Comparison of ENCODE assay signal across 8 cellular contexts in the genomic region with DNA sequence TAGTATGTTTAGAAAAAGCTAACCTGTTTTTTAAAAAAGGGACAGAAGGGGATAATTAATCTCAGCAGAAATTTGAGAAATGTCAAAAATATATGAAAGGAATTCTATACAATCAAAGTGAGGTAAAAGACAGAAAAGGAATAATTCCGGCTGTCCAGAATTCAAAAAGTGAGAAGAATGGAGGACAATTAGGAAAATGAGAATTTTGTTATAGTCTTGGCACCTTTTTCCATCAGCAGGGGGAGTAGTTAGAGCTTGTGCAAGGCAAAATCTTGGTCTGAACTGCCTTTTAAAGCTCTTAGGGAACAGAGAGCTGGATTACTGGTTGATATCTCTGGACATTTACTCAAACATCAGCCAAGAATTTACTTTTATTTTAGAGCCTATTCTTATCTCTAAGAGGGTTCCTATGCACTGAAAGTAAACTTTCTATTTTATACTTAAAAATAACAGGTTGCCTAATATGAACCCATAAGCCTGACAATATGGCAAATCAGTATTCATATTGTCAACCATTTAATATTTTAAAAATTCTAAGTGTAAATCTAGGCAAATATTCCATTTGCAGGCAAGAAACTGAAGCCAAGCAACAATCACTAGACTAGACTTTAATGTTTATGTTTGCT.
DNase-seq lines count a peak whose midpoint lies in the region; ATAC-seq, FAIRE-seq and TF ChIP-seq lines count a peak whose summit lies in the region.

No MANE protein-coding gene starts in this region.

- no peaks in the 10 kb centered on the region for H3K9me3 ChIP-seq in AG04450 (ENCODE audit: control insufficient read depth, insufficient read depth, low read length)
- no peaks in the 10 kb centered on the region for H3K9me3 ChIP-seq in thyroid gland

- H3K4me3 Mint-ChIP-seq in activated T-helper 17 cell treated with anti-CD3 and anti-CD28 coated beads, Interleukin-2, amount 50 U/mL, for 72 hours = no peak overlapping the region

- peak; percentile 32 for ATAC-seq in foreskin keratinocyte
- ATAC-seq in activated T-helper 17 cell treated with anti-CD3 and anti-CD28 coated beads, Interleukin-2, amount 50 U/mL, for 72 hours (replicated peaks) = no peak

- H3K4me1 Mint-ChIP-seq in activated T-helper 17 cell treated with anti-CD3 and anti-CD28 coated beads, Interleukin-2, amount 50 U/mL, for 72 hours = no peaks in the 10 kb centered on the region

- H3K4me3 ChIP-seq in AG04450 (ENCODE audit: low read depth, low read length) = no peak overlapping the region
- H3K4me3 ChIP-seq in thyroid gland (replicated peaks in 1 of 3) = no peak overlapping the region

- CTCF ChIA-PET in AG04450 (lab: Charles Lee) = interaction anchor here (0.6 to 5.6 kb wide), 51 partner anchors 8 to 581 kb away, joined by 3 to 55 read pairs (median 4); no protein-coding TSS in a partner anchor

- H3K4me1 ChIP-seq in foreskin keratinocyte = no peaks in the 10 kb centered on the region
- peaks cover 0 to 5% of the 10 kb centered on the region in 2 donors for H3K4me1 ChIP-seq in thyroid gland

- TF ChIP-seq POLR2A in thyroid gland (IDR thresholded peaks at IDR 0.05) = no peak

- no peaks in the 10 kb centered on the region for H3K9me3 Mint-ChIP-seq in activated T-helper 17 cell treated with anti-CD3 and anti-CD28 coated beads, Interleukin-2, amount 50 U/mL, for 72 hours

- POLR2A ChIA-PET in AG04450 (lab: Yijun Ruan, JAX) = no interaction called here

- H3K27me3 ChIP-seq in AG04450 (ENCODE audit: control insufficient read depth, insufficient read depth, low read length) (no peaks in the 10 kb centered on the region), foreskin keratinocyte (no peaks in the 10 kb centered on the region), thyroid gland (no peaks in the 10 kb centered on the region)

- H3K27ac ChIP-seq in AG04450 (ENCODE audit: low read depth, low read length) (no peak overlapping the region), foreskin keratinocyte (no peak overlapping the region), thyroid gland (no peak overlapping the region)

- peak; percentile 79 for TF ChIP-seq CTCF in AG04450 (IDR thresholded peaks at IDR 0.05; ENCODE audit: low read depth, low read length)
- peak; percentile 69 for TF ChIP-seq CTCF in foreskin keratinocyte (conservative IDR thresholded peaks at IDR 0.05)
- TF ChIP-seq CTCF in thyroid gland (IDR thresholded peaks at IDR 0.05) = peak in 4 of 6 experiments; percentile 41 to 60 (median 56)

- no peaks in the 10 kb centered on the region for H3K36me3 ChIP-seq in thyroid gland

- H3K36me3 Mint-ChIP-seq in activated T-helper 17 cell treated with anti-CD3 and anti-CD28 coated beads, Interleukin-2, amount 50 U/mL, for 72 hours (ENCODE audit: low read depth) = peaks cover 44% of the 10 kb centered on the region

- no peaks in the 10 kb centered on the region for H3K27me3 Mint-ChIP-seq in activated T-helper 17 cell treated with anti-CD3 and anti-CD28 coated beads, Interleukin-2, amount 50 U/mL, for 72 hours

- 77 to 79% methylated on average over 1 of the region's 1 CpG for WGBS in thyroid gland, 2 donors

- intact Hi-C loops in thyroid gland (cut with DNase I) = loop anchor here (5.0 to 10.0 kb wide), 2 partner anchors 102 to 231 kb away; no protein-coding TSS in a partner anchor

- DNase-seq in AG04450 (ENCODE audit: low read depth, low spot score) (no peak), GM18507 (ENCODE audit: extremely low spot score, insufficient read length, low read depth) (no peak), RPMI7951 (ENCODE audit: low read depth) (peak; percentile 6), foreskin keratinocyte (no peak), thyroid gland (no peak), HK-2 (ENCODE audit: unreplicated experiment) (no peak)
- no peak for DNase-seq in activated naive CD4-positive, alpha-beta T cell (lab: John Stamatoyannopoulos, UW)

- peak; percentile 60 for FAIRE-seq in GM18507 (lab: Jason Lieb, UNC)

- no peak overlapping the region for H3K27ac Mint-ChIP-seq in activated T-helper 17 cell treated with anti-CD3 and anti-CD28 coated beads, Interleukin-2, amount 50 U/mL, for 72 hours
